ENCODE assay signal across 9 cellular contexts in genomic region chr5:128538249-128539037, GRCh38. TPM values are rescaled to one million over a fixed set of nuclear protein-coding genes. Genes with fewer than 3 reads are reported as not detected.
DNase-seq lines count a peak whose midpoint lies in the region; TF ChIP-seq lines count a peak whose summit lies in the region.
"Had no signal": no experiment of that assay in that cellular context is flagged by ENCODE, and none has a peak within 500 bp of the region (broad histone marks: within the 10 kb centered on the region; RNA-seq: fewer than 3 reads in every experiment).

No MANE protein-coding gene starts in this region.

- no peak for TF ChIP-seq CTCF in WERI-Rb-1 (IDR thresholded peaks at IDR 0.05; ENCODE audit: low read depth, low read length)
- no peak for TF ChIP-seq CTCF in hepatocyte (IDR thresholded peaks at IDR 0.05; ENCODE audit: poor library complexity)
- no peak for TF ChIP-seq CTCF in sigmoid colon (IDR thresholded peaks at IDR 0.05)
- no peak for TF ChIP-seq CTCF in OCI-LY7 (conservative IDR thresholded peaks at IDR 0.05; ENCODE audit: low read length)

- H3K4me3 ChIP-seq in WERI-Rb-1 (ENCODE audit: low read depth, low read length) (peak overlapping the region; percentile 57), hepatocyte (peak overlapping the region; percentile 91), sigmoid colon (peak overlapping the region; percentile 25 to 59 (median 50)), OCI-LY7 (ENCODE audit: low read depth, low read length, poor library complexity, severe bottlenecking) (no peak overlapping the region)

- H3K27me3 ChIP-seq in WERI-Rb-1 (ENCODE audit: insufficient read depth, low read depth, severe bottlenecking) (peaks cover 41% of the 10 kb centered on the region), hepatocyte (peaks cover 14% of the 10 kb centered on the region), sigmoid colon (peaks cover 15 to 60% (median 44%) of the 10 kb centered on the region in 3 donors)

- BruUV-seq in OCI-LY7 (replicated peaks; lab: Mats Ljungman, UMichigan), result no TSS peak

- H3K36me3 ChIP-seq in WERI-Rb-1, result no peaks in the 10 kb centered on the region
- no peaks in the 10 kb centered on the region for H3K36me3 ChIP-seq in hepatocyte (replicated peaks; ENCODE audit: insufficient read depth, low read depth)
- no peaks in the 10 kb centered on the region for H3K36me3 ChIP-seq in sigmoid colon
- no peaks in the 10 kb centered on the region for H3K36me3 ChIP-seq in OCI-LY7 (ENCODE audit: insufficient read depth, low read length)

- H3K27ac ChIP-seq in WERI-Rb-1 (no peak overlapping the region), hepatocyte (peak overlapping the region; percentile 83), sigmoid colon (peak overlapping the region in 2 of 4 donors; percentile 50 to 78), OCI-LY7 (ENCODE audit: low read depth, low read length, poor library complexity, severe bottlenecking) (no peak overlapping the region)
- H3K27ac ChIP-seq: C4-2B had no signal

- no peaks in the 10 kb centered on the region for H3K9me3 ChIP-seq in WERI-Rb-1 (ENCODE audit: severe bottlenecking)
- no peaks in the 10 kb centered on the region for H3K9me3 ChIP-seq in hepatocyte (ENCODE audit: low read depth)
- H3K9me3 ChIP-seq in sigmoid colon, result no peaks in the 10 kb centered on the region
- no peaks in the 10 kb centered on the region for H3K9me3 ChIP-seq in OCI-LY7 (ENCODE audit: low read length)

- CTCF ChIA-PET in OCI-LY7 (lab: Charles Lee; ENCODE audit: unreplicated experiment), result no interaction called here

- POLR2A ChIA-PET in OCI-LY7 (lab: Charles Lee), result no interaction called here

- no peaks in the 10 kb centered on the region for H3K9me2 ChIP-seq in hepatocyte (replicated peaks; ENCODE audit: insufficient read depth)
- no peaks in the 10 kb centered on the region for H3K9me2 ChIP-seq in OCI-LY7 (ENCODE audit: insufficient read depth, low read length)

- no peak for TF ChIP-seq EP300 in sigmoid colon (IDR thresholded peaks at IDR 0.05)

- H2AFZ ChIP-seq in hepatocyte (peak overlapping the region; percentile 90), OCI-LY7 (ENCODE audit: low read length) (no peak overlapping the region)

- peak overlapping the region; percentile 95 for H3K4me2 ChIP-seq in hepatocyte
- H3K4me2 ChIP-seq in OCI-LY7 (ENCODE audit: low read length), result no peak overlapping the region

- WGBS in hepatocyte (ENCODE audit: low lambda C conversion rate, missing lambda C conversion rate), result 0% methylated on average over 21 of the region's 65 CpGs
- WGBS in sigmoid colon, 2 donors, result 2 to 3% methylated on average over 65 of the region's 65 CpGs

- intact Hi-C loops in sigmoid colon (cut with DNase I), result no loop called here
- intact Hi-C loops in OCI-LY7 (cut with micrococcal nuclease; ENCODE audit: unreplicated experiment), result no loop called here

- peak; percentile 11 to 24 for DNase-seq in NCI-H2081 (lab: John Stamatoyannopoulos, UW)
- DNase-seq in NCI-H2081 treated with DMSO at 0.1 percent for 48 hours (lab: John Stamatoyannopoulos, UW), result no peak
- peak; percentile 24 for DNase-seq in WERI-Rb-1
- DNase-seq in hepatocyte (ENCODE audit: low spot score), result peak; percentile 93
- peak; percentile 73 for DNase-seq in sigmoid colon
- DNase-seq in epidermal melanocyte (ENCODE audit: insufficient read length, low spot score), result no peak
- no peak for DNase-seq in NCI-H1092 (lab: John Stamatoyannopoulos, UW)
- DNase-seq in OCI-LY7 (ENCODE audit: low spot score), result no peak

- H4K20me1 ChIP-seq in hepatocyte (ENCODE audit: insufficient read depth, poor library complexity, severe bottlenecking) (peaks cover 9% of the 10 kb centered on the region), OCI-LY7 (ENCODE audit: insufficient read depth, low read length) (no peaks in the 10 kb centered on the region)

- H3K4me1 ChIP-seq in hepatocyte (ENCODE audit: insufficient read depth) (peaks cover 4% of the 10 kb centered on the region), sigmoid colon (peaks cover 0 to 30% (median 26%) of the 10 kb centered on the region in 4 donors), OCI-LY7 (ENCODE audit: insufficient read depth, low read length, poor library complexity, severe bottlenecking) (no peaks in the 10 kb centered on the region)

- H3K79me2 ChIP-seq in hepatocyte, result peaks cover 30% of the 10 kb centered on the region
- H3K79me2 ChIP-seq in OCI-LY7 (ENCODE audit: insufficient read depth, low read depth, low read length), result no peaks in the 10 kb centered on the region

- TF ChIP-seq POLR2A in sigmoid colon (IDR thresholded peaks at IDR 0.05), result no peak

RNA-seq across cellular contexts. Expression of gene FBN2, which starts 0.4 kb away (rescaled TPM):
- total RNA-seq in hepatocyte (108 and 143 TPM in 2 replicates), sigmoid colon (1 to 10 TPM in 1 of 4 donors, under 1 TPM in 3; 0.36 to 2.0 (median 0.52) TPM), OCI-LY7 (2022) (not detected in 2 replicates)
- polyA plus RNA-seq in hepatocyte (41.0 and 56.7 TPM in 2 replicates), sigmoid colon (under 1 TPM in 2 of 3 donors, not detected in 1; 0.23 to 0.52 TPM)
- not detected in 2 replicates for total RNA-seq in OCI-LY7 (2014; rRNA removed; shearing (Covaris generic))

Comparison
In these comparisons a context has a peak if more than half of its experiments do, and no peak if none do; other contexts are left out.
1. DNase-seq: peak in NCI-H2081 (2 of 2), WERI-Rb-1 (single experiment), hepatocyte (single experiment) and sigmoid colon (single experiment); none in NCI-H2081 treated with DMSO at 0.1 percent for 48 hours (single experiment), epidermal melanocyte (single experiment), NCI-H1092 (single experiment) and OCI-LY7 (single experiment).
2. RNA of gene FBN2, which starts 0.4 kb away (total RNA-seq): 108 to 143 TPM in hepatocyte; 0.36 to 2.0 TPM in sigmoid colon and not detected in OCI-LY7; every median in the first group is over 10 times any median in the second.